ENCODE assay signal across 1 cellular context in the genomic region with DNA sequence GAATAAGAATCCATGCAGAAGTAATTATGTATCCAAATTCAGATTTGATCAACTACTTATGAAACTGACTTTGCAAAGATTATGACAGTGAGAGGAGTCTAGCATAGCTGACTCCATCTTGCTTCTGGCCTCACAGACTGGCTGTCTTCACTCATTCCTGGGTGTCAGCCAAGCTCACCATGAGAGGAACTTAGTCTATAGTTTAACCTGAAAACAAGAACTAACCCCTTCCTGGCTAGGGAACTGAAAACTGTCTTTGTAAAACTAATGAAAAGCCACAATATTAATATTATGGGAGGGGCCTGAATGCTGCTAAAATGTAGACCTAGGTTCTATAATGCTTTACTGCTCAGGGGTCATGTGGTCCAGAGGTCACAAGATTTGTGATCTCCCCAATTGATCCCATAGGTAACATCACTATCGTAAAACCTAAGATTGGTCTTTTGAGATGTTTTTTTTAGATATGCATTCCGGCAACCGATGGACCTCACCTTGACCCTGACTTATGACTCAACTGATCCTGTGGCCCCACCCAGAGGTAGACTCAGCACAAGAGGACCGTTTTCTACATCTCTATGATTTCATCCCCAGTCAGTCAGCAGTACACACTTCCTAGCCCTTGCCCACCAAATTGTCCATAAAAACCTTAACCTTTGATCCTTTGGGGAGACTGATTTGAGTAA.
TF ChIP-seq lines count a peak whose summit lies in the region.

No MANE protein-coding gene starts in this region.

TF ChIP-seq in GM12878, 131 proteins besides CTCF, POLR2A, EP300 and RAD21 (continues in another document):
- TF ChIP-seq ATF7 (IDR thresholded peaks at IDR 0.05; ENCODE audit: low read depth): no peak
- TF ChIP-seq FOXK2 (IDR thresholded peaks at IDR 0.05): no peak
- TF ChIP-seq BRCA1 (IDR thresholded peaks at IDR 0.05; ENCODE audit: low read depth, low read length): no peak
- TF ChIP-seq, protein P1, sequence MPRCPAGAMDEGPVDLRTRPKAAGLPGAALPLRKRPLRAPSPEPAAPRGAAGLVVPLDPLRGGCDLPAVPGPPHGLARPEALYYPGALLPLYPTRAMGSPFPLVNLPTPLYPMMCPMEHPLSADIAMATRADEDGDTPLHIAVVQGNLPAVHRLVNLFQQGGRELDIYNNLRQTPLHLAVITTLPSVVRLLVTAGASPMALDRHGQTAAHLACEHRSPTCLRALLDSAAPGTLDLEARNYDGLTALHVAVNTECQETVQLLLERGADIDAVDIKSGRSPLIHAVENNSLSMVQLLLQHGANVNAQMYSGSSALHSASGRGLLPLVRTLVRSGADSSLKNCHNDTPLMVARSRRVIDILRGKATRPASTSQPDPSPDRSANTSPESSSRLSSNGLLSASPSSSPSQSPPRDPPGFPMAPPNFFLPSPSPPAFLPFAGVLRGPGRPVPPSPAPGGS (IDR thresholded peaks at IDR 0.05; ENCODE audit: borderline replicate concordance, insufficient read depth, low read depth, low read length, poor library complexity, severe bottlenecking): no peak
- no peak for TF ChIP-seq BHLHE40 (IDR thresholded peaks at IDR 0.05; ENCODE audit: borderline replicate concordance in 1 of 2, low read depth in 2 of 2, low read length in 1 of 2)
- no peak for TF ChIP-seq ASH2L (IDR thresholded peaks at IDR 0.05; ENCODE audit: borderline replicate concordance, low read depth)
- no peak for TF ChIP-seq HCFC1 (IDR thresholded peaks at IDR 0.05; ENCODE audit: low read length)
- TF ChIP-seq, protein P2, sequence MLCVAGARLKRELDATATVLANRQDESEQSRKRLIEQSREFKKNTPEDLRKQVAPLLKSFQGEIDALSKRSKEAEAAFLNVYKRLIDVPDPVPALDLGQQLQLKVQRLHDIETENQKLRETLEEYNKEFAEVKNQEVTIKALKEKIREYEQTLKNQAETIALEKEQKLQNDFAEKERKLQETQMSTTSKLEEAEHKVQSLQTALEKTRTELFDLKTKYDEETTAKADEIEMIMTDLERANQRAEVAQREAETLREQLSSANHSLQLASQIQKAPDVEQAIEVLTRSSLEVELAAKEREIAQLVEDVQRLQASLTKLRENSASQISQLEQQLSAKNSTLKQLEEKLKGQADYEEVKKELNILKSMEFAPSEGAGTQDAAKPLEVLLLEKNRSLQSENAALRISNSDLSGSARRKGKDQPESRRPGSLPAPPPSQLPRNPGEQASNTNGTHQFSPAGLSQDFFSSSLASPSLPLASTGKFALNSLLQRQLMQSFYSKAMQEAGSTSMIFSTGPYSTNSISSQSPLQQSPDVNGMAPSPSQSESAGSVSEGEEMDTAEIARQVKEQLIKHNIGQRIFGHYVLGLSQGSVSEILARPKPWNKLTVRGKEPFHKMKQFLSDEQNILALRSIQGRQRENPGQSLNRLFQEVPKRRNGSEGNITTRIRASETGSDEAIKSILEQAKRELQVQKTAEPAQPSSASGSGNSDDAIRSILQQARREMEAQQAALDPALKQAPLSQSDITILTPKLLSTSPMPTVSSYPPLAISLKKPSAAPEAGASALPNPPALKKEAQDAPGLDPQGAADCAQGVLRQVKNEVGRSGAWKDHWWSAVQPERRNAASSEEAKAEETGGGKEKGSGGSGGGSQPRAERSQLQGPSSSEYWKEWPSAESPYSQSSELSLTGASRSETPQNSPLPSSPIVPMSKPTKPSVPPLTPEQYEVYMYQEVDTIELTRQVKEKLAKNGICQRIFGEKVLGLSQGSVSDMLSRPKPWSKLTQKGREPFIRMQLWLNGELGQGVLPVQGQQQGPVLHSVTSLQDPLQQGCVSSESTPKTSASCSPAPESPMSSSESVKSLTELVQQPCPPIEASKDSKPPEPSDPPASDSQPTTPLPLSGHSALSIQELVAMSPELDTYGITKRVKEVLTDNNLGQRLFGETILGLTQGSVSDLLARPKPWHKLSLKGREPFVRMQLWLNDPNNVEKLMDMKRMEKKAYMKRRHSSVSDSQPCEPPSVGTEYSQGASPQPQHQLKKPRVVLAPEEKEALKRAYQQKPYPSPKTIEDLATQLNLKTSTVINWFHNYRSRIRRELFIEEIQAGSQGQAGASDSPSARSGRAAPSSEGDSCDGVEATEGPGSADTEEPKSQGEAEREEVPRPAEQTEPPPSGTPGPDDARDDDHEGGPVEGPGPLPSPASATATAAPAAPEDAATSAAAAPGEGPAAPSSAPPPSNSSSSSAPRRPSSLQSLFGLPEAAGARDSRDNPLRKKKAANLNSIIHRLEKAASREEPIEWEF (IDR thresholded peaks at IDR 0.05; ENCODE audit: insufficient replicate concordance, low read depth, low read length): no peak
- TF ChIP-seq JUNB (IDR thresholded peaks at IDR 0.05): 0 out of 2 replicates have a peak, but pooled peaks have one; percentile 6
- 0 out of 2 replicates have a peak, but pooled peaks have one; percentile 17 for TF ChIP-seq NBN (IDR thresholded peaks at IDR 0.05)
- TF ChIP-seq ESRRA (IDR thresholded peaks at IDR 0.05; ENCODE audit: low read length): no peak
- TF ChIP-seq, protein P3, sequence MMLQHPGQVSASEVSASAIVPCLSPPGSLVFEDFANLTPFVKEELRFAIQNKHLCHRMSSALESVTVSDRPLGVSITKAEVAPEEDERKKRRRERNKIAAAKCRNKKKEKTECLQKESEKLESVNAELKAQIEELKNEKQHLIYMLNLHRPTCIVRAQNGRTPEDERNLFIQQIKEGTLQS (IDR thresholded peaks at IDR 0.05; ENCODE audit: borderline replicate concordance, extremely low read depth, low read depth, low read length): no peak
- TF ChIP-seq NFXL1 (IDR thresholded peaks at IDR 0.05; ENCODE audit: borderline replicate concordance): no peak
- TF ChIP-seq RUNX3 (IDR thresholded peaks at IDR 0.05; ENCODE audit: low read length): 0 out of 2 replicates have a peak, but pooled peaks have one; percentile 37
- no peak for TF ChIP-seq CBX3 (IDR thresholded peaks at IDR 0.05; ENCODE audit: borderline replicate concordance, low read depth)
- TF ChIP-seq RAD51 (IDR thresholded peaks at IDR 0.05): peak; percentile 69
- TF ChIP-seq GATAD2B (conservative IDR thresholded peaks at IDR 0.05; ENCODE audit: low read depth): no peak
- no peak for TF ChIP-seq SREBF2 (IDR thresholded peaks at IDR 0.05; ENCODE audit: low read length)
- TF ChIP-seq PAX8 (IDR thresholded peaks at IDR 0.05): no peak
- TF ChIP-seq SMAD1 (IDR thresholded peaks at IDR 0.05; ENCODE audit: low read depth, partially characterized antibody): no peak
- no peak for TF ChIP-seq FOXM1 (IDR thresholded peaks at IDR 0.05; ENCODE audit: low read depth, low read length)
- TF ChIP-seq, protein P4, sequence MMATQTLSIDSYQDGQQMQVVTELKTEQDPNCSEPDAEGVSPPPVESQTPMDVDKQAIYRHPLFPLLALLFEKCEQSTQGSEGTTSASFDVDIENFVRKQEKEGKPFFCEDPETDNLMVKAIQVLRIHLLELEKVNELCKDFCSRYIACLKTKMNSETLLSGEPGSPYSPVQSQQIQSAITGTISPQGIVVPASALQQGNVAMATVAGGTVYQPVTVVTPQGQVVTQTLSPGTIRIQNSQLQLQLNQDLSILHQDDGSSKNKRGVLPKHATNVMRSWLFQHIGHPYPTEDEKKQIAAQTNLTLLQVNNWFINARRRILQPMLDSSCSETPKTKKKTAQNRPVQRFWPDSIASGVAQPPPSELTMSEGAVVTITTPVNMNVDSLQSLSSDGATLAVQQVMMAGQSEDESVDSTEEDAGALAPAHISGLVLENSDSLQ (IDR thresholded peaks at IDR 0.05): no peak
- TF ChIP-seq, protein P5, sequence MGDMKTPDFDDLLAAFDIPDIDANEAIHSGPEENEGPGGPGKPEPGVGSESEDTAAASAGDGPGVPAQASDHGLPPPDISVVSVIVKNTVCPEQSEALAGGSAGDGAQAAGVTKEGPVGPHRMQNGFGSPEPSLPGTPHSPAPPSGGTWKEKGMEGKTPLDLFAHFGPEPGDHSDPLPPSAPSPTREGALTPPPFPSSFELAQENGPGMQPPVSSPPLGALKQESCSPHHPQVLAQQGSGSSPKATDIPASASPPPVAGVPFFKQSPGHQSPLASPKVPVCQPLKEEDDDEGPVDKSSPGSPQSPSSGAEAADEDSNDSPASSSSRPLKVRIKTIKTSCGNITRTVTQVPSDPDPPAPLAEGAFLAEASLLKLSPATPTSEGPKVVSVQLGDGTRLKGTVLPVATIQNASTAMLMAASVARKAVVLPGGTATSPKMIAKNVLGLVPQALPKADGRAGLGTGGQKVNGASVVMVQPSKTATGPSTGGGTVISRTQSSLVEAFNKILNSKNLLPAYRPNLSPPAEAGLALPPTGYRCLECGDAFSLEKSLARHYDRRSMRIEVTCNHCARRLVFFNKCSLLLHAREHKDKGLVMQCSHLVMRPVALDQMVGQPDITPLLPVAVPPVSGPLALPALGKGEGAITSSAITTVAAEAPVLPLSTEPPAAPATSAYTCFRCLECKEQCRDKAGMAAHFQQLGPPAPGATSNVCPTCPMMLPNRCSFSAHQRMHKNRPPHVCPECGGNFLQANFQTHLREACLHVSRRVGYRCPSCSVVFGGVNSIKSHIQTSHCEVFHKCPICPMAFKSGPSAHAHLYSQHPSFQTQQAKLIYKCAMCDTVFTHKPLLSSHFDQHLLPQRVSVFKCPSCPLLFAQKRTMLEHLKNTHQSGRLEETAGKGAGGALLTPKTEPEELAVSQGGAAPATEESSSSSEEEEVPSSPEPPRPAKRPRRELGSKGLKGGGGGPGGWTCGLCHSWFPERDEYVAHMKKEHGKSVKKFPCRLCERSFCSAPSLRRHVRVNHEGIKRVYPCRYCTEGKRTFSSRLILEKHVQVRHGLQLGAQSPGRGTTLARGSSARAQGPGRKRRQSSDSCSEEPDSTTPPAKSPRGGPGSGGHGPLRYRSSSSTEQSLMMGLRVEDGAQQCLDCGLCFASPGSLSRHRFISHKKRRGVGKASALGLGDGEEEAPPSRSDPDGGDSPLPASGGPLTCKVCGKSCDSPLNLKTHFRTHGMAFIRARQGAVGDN (IDR thresholded peaks at IDR 0.05): peak; percentile 100
- no peak for TF ChIP-seq ZNF24 (IDR thresholded peaks at IDR 0.05)
- TF ChIP-seq, protein P6, sequence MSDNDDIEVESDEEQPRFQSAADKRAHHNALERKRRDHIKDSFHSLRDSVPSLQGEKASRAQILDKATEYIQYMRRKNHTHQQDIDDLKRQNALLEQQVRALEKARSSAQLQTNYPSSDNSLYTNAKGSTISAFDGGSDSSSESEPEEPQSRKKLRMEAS (IDR thresholded peaks at IDR 0.05; ENCODE audit: low read depth, low read length): no peak
- no peak for TF ChIP-seq CHD4 (IDR thresholded peaks at IDR 0.05)
- no peak for TF ChIP-seq BACH1 (IDR thresholded peaks at IDR 0.05; ENCODE audit: borderline replicate concordance)
- TF ChIP-seq CHD2 (IDR thresholded peaks at IDR 0.05; ENCODE audit: borderline replicate concordance, low read depth, low read length): no peak
- TF ChIP-seq, protein P7, sequence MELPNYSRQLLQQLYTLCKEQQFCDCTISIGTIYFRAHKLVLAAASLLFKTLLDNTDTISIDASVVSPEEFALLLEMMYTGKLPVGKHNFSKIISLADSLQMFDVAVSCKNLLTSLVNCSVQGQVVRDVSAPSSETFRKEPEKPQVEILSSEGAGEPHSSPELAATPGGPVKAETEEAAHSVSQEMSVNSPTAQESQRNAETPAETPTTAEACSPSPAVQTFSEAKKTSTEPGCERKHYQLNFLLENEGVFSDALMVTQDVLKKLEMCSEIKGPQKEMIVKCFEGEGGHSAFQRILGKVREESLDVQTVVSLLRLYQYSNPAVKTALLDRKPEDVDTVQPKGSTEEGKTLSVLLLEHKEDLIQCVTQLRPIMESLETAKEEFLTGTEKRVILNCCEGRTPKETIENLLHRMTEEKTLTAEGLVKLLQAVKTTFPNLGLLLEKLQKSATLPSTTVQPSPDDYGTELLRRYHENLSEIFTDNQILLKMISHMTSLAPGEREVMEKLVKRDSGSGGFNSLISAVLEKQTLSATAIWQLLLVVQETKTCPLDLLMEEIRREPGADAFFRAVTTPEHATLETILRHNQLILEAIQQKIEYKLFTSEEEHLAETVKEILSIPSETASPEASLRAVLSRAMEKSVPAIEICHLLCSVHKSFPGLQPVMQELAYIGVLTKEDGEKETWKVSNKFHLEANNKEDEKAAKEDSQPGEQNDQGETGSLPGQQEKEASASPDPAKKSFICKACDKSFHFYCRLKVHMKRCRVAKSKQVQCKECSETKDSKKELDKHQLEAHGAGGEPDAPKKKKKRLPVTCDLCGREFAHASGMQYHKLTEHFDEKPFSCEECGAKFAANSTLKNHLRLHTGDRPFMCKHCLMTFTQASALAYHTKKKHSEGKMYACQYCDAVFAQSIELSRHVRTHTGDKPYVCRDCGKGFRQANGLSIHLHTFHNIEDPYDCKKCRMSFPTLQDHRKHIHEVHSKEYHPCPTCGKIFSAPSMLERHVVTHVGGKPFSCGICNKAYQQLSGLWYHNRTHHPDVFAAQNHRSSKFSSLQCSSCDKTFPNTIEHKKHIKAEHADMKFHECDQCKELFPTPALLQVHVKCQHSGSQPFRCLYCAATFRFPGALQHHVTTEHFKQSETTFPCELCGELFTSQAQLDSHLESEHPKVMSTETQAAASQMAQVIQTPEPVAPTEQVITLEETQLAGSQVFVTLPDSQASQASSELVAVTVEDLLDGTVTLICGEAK (IDR thresholded peaks at IDR 0.05; ENCODE audit: borderline replicate concordance): no peak
- no peak for TF ChIP-seq CEBPB (IDR thresholded peaks at IDR 0.05; ENCODE audit: borderline replicate concordance in 1 of 2, low read depth in 2 of 2, low read length in 2 of 2)
- TF ChIP-seq SIX5 (IDR thresholded peaks at IDR 0.05; ENCODE audit: low read depth, low read length, severe bottlenecking): no peak
- no peak for TF ChIP-seq CBX5 (IDR thresholded peaks at IDR 0.05; ENCODE audit: low read depth)
- TF ChIP-seq, protein P8, sequence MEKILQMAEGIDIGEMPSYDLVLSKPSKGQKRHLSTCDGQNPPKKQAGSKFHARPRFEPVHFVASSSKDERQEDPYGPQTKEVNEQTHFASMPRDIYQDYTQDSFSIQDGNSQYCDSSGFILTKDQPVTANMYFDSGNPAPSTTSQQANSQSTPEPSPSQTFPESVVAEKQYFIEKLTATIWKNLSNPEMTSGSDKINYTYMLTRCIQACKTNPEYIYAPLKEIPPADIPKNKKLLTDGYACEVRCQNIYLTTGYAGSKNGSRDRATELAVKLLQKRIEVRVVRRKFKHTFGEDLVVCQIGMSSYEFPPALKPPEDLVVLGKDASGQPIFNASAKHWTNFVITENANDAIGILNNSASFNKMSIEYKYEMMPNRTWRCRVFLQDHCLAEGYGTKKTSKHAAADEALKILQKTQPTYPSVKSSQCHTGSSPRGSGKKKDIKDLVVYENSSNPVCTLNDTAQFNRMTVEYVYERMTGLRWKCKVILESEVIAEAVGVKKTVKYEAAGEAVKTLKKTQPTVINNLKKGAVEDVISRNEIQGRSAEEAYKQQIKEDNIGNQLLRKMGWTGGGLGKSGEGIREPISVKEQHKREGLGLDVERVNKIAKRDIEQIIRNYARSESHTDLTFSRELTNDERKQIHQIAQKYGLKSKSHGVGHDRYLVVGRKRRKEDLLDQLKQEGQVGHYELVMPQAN (conservative IDR thresholded peaks at IDR 0.05): no peak
- TF ChIP-seq, protein P9, sequence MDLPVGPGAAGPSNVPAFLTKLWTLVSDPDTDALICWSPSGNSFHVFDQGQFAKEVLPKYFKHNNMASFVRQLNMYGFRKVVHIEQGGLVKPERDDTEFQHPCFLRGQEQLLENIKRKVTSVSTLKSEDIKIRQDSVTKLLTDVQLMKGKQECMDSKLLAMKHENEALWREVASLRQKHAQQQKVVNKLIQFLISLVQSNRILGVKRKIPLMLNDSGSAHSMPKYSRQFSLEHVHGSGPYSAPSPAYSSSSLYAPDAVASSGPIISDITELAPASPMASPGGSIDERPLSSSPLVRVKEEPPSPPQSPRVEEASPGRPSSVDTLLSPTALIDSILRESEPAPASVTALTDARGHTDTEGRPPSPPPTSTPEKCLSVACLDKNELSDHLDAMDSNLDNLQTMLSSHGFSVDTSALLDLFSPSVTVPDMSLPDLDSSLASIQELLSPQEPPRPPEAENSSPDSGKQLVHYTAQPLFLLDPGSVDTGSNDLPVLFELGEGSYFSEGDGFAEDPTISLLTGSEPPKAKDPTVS (IDR thresholded peaks at IDR 0.05; ENCODE audit: low read depth, low read length): no peak
- no peak for TF ChIP-seq ZNF207 (IDR thresholded peaks at IDR 0.05; ENCODE audit: borderline replicate concordance)
- TF ChIP-seq EED (IDR thresholded peaks at IDR 0.05; ENCODE audit: low read depth): no peak
